In genomic region chr7:17123020-17123419, GRCh38 we compare ENCODE assay signal across 9 cellular contexts.
DNase-seq lines count a peak whose midpoint lies in the region; ATAC-seq and TF ChIP-seq lines count a peak whose summit lies in the region.
"Had no signal": no experiment of that assay in that cellular context is flagged by ENCODE, and none has a peak within 500 bp of the region (broad histone marks: within the 10 kb centered on the region; RNA-seq: fewer than 3 reads in every experiment).

No MANE protein-coding gene starts in this region.

- ATAC-seq in GM21360 (IDR thresholded peaks at IDR 0.05; ENCODE audit: unreplicated experiment): peak; percentile 40

- peaks cover 1% of the 10 kb centered on the region for H3K27me3 Mint-ChIP-seq in glutamatergic neuron (ENCODE audit: unreplicated experiment)

- H3K27ac Mint-ChIP-seq in glutamatergic neuron (ENCODE audit: unreplicated experiment): no peak overlapping the region

- no peaks in the 10 kb centered on the region for H3K9me3 Mint-ChIP-seq in glutamatergic neuron (ENCODE audit: unreplicated experiment)

- DNase-seq in AG08395 (ENCODE audit: low spot score): peak; percentile 74
- DNase-seq in Kasumi-1 (lab: John Stamatoyannopoulos, UW): peak; percentile 60 to 61
- DNase-seq in epithelial cell of esophagus (ENCODE audit: low read depth): peak; percentile 60
- DNase-seq in NCI-H524 treated with DMSO at 0.1 percent for 48 hours (lab: John Stamatoyannopoulos, UW): no peak
- DNase-seq in glutamatergic neuron: no peak
- DNase-seq in NCI-H2107 (lab: John Stamatoyannopoulos, UW): no peak
- no peak for DNase-seq in NK-92 treated with Interleukin-12 subunit alpha and Interleukin-12 subunit beta, amount 100 ng/mL, for 24 hours (lab: John Stamatoyannopoulos, UW)
- DNase-seq: sigmoid colon had no signal

- no peak overlapping the region for H3K4me3 ChIP-seq in epithelial cell of esophagus (ENCODE audit: low read length)
- H3K4me3 ChIP-seq: sigmoid colon had no signal

- no peaks in the 10 kb centered on the region for H3K36me3 Mint-ChIP-seq in glutamatergic neuron (ENCODE audit: unreplicated experiment)

- peaks cover 8% of the 10 kb centered on the region for H3K4me1 Mint-ChIP-seq in glutamatergic neuron (ENCODE audit: low read depth, unreplicated experiment)

- no peak overlapping the region for H3K4me3 Mint-ChIP-seq in glutamatergic neuron (ENCODE audit: unreplicated experiment)

- no peak for TF ChIP-seq CTCF in epithelial cell of esophagus (IDR thresholded peaks at IDR 0.05; ENCODE audit: insufficient read depth, low read depth, low read length, missing control alignments)
- TF ChIP-seq CTCF in glutamatergic neuron (IDR thresholded peaks at IDR 0.05; ENCODE audit: partially characterized antibody, unreplicated experiment): no peak

Comparison
In these comparisons a context has a peak if more than half of its experiments do, and no peak if none do; other contexts are left out.
1. DNase-seq: peak in AG08395 (single experiment), Kasumi-1 (2 of 2) and epithelial cell of esophagus (single experiment); none in NCI-H524 treated with DMSO at 0.1 percent for 48 hours (single experiment), glutamatergic neuron (single experiment), NCI-H2107 (single experiment) and NK-92 treated with Interleukin-12 subunit alpha and Interleukin-12 subunit beta, amount 100 ng/mL, for 24 hours (single experiment).